In genomic region chr16:426115-426905, GRCh38 we compare ENCODE assay signal across 1 cellular context.
TF ChIP-seq lines count a peak whose summit lies in the region.

No MANE protein-coding gene starts in this region.

TF ChIP-seq in endothelial cell of umbilical vein, 7 proteins besides CTCF, POLR2A, EP300 and RAD21 (continued from another document):
- TF ChIP-seq MAX (IDR thresholded peaks at IDR 0.05; ENCODE audit: insufficient read depth, insufficient read length) = no peak
TF ChIP-seq in endothelial cell of umbilical vein: peak in this region for 0.
